In genomic region chr2:234488913-234489451, GRCh38 we compare ENCODE assay signal across 9 cellular contexts. TPM values are rescaled to one million over a fixed set of nuclear protein-coding genes. Genes with fewer than 3 reads are reported as not detected.
A peak's percentile ranks its signal among the peaks of the same experiment; 100 is the strongest.
DNase-seq lines count a peak whose midpoint lies in the region; ATAC-seq lines count a peak whose summit lies in the region.
"Had no signal": no experiment of that assay in that cellular context is flagged by ENCODE, and none has a peak within 500 bp of the region (broad histone marks: within the 10 kb centered on the region; RNA-seq: fewer than 3 reads in every experiment).

No MANE protein-coding gene starts in this region.

- peak; percentile 62 for DNase-seq in activated CD8-positive, alpha-beta memory T cell treated with anti-CD3 and anti-CD28 coated beads, Interleukin-2, amount 50 U/mL, for 4 hours
- peak; percentile 54 for DNase-seq in posterior vena cava (ENCODE audit: low spot score)
- DNase-seq in NCI-H526 treated with DMSO at 0.1 percent for 48 hours (lab: John Stamatoyannopoulos, UW), result no peak
- no peak for DNase-seq in AG08395 (ENCODE audit: low spot score)
- DNase-seq in KG1 (lab: John Stamatoyannopoulos, UW), result no peak
- DNase-seq in SW 1271 (lab: John Stamatoyannopoulos, UW), result no peak

- ATAC-seq in GM18909 (IDR thresholded peaks at IDR 0.05; ENCODE audit: poor library complexity, unreplicated experiment) (peak; percentile 70), HG03135 (IDR thresholded peaks at IDR 0.05; ENCODE audit: unreplicated experiment) (peak; percentile 79)
- ATAC-seq: HCT116 had no signal

- intact Hi-C loops in posterior vena cava (cut with DNase I), result no loop called here

RNA-seq across cellular contexts. Expression of gene ARL4C, which starts 7.9 kb away (rescaled TPM):
- 10 to 100 TPM; 12.5 to 13.0 TPM for total RNA-seq in posterior vena cava

Comparison
In these comparisons a context has a peak if more than half of its experiments do, and no peak if none do; other contexts are left out.
1. DNase-seq: peak in activated CD8-positive, alpha-beta memory T cell treated with anti-CD3 and anti-CD28 coated beads, Interleukin-2, amount 50 U/mL, for 4 hours (single experiment) and posterior vena cava (single experiment); none in NCI-H526 treated with DMSO at 0.1 percent for 48 hours (single experiment), AG08395 (single experiment), KG1 (single experiment) and SW 1271 (0 of 2).